ENCODE assay signal across 1 cellular context in the genomic region with DNA sequence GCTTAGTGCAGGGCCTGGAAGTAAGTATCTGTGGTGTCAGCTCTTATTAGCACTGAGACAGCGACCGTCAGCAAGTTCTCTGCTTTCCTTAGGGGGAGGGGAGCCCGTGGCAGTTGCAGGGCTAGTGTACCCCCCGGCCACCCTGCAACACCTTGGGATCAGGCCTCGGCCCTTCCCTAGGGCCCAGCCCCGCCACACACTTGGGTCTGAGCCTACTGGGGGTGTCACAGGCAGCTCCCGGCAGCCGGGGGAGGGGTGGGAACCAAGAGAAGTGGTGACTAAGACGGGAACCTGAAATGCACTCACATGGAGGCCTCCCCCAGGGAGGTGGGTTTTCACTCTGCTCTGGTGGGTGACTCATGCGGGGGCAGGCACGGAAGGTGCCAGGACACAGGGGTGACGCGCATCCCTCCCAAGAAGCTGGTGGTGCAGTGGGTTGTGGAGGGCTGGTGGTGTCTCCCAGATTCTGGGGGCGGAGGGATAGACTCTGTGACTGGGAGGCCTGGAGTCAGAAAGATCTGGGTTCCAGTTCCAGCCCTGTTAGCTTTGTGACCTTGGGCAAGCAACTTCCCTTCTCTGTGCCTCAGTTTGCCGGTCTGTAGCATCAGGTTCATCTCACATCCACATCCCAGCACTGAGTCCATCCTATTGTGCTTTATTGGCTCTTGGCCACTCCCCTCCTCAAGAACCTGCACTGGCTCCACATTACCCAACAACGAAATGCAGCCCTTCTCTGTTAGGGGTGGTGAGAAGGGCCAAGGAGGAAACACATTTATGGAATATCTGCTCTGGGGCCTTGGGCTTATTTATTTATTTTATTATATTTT.
TF ChIP-seq lines count a peak whose summit lies in the region.

No MANE protein-coding gene starts in this region.

TF ChIP-seq in K562, 482 proteins besides CTCF, POLR2A, EP300 and RAD21 (continued from another document):
- 0 out of 2 replicates have a peak, but pooled peaks have one; percentile 34 for TF ChIP-seq PTBP1 (IDR thresholded peaks at IDR 0.05; ENCODE audit: low read depth, low read length)
- TF ChIP-seq, protein P1, sequence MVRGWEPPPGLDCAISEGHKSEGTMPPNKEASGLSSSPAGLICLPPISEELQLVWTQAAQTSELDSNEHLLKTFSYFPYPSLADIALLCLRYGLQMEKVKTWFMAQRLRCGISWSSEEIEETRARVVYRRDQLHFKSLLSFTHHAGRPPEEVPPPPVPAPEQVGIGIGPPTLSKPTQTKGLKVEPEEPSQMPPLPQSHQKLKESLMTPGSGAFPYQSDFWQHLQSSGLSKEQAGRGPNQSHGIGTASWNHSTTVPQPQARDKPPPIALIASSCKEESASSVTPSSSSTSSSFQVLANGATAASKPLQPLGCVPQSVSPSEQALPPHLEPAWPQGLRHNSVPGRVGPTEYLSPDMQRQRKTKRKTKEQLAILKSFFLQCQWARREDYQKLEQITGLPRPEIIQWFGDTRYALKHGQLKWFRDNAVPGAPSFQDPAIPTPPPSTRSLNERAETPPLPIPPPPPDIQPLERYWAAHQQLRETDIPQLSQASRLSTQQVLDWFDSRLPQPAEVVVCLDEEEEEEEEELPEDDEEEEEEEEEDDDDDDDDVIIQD (CRISPR knock-in tag; IDR thresholded peaks at IDR 0.05), result no peak
- no peak for TF ChIP-seq CHCHD3 (CRISPR knock-in tag; IDR thresholded peaks at IDR 0.05)
- TF ChIP-seq LCOR (CRISPR knock-in tag; IDR thresholded peaks at IDR 0.05), result no peak
- no peak for TF ChIP-seq ZBTB8A (IDR thresholded peaks at IDR 0.05; ENCODE audit: partially characterized antibody)
- TF ChIP-seq ZNF124 (CRISPR knock-in tag; IDR thresholded peaks at IDR 0.05), result no peak
- TF ChIP-seq HEY1 (CRISPR knock-in tag; IDR thresholded peaks at IDR 0.05; ENCODE audit: borderline replicate concordance), result no peak
- TF ChIP-seq MEF2D (tag; conservative IDR thresholded peaks at IDR 0.05; ENCODE audit: low read depth), result no peak
- TF ChIP-seq ZNF133 (CRISPR knock-in tag; IDR thresholded peaks at IDR 0.05), result no peak
- no peak for TF ChIP-seq ZC3H4 (CRISPR knock-in tag; IDR thresholded peaks at IDR 0.05; ENCODE audit: borderline replicate concordance)
- no peak for TF ChIP-seq SREBF1 (IDR thresholded peaks at IDR 0.05; ENCODE audit: borderline replicate concordance, low read depth, low read length)
- TF ChIP-seq ZNF583 (CRISPR knock-in tag; IDR thresholded peaks at IDR 0.05), result no peak
- no peak for TF ChIP-seq ZNF41 (CRISPR knock-in tag; conservative IDR thresholded peaks at IDR 0.05)
- TF ChIP-seq DMBX1 (CRISPR knock-in tag; IDR thresholded peaks at IDR 0.05; ENCODE audit: borderline replicate concordance), result no peak
- no peak for TF ChIP-seq SIN3A (IDR thresholded peaks at IDR 0.05; ENCODE audit: borderline replicate concordance in 2 of 2, control insufficient read depth in 1 of 2, low read depth in 2 of 2, low read length in 2 of 2)
- no peak for TF ChIP-seq RCOR1 (IDR thresholded peaks at IDR 0.05; ENCODE audit: borderline replicate concordance in 1 of 2, low read depth in 2 of 2, low read length in 2 of 2)
- TF ChIP-seq MXI1 (IDR thresholded peaks at IDR 0.05; ENCODE audit: low read depth, low read length), result no peak
- no peak for TF ChIP-seq HNRNPLL (IDR thresholded peaks at IDR 0.05; ENCODE audit: low read depth, low read length, poor library complexity, severe bottlenecking)
- TF ChIP-seq CBFA2T2 (conservative IDR thresholded peaks at IDR 0.05), result peak; percentile 13; the same call in 1 of the 2 replicates
- TF ChIP-seq ZNF232 (CRISPR knock-in tag; IDR thresholded peaks at IDR 0.05), result no peak
- TF ChIP-seq ZBTB11 (CRISPR knock-in tag; IDR thresholded peaks at IDR 0.05), result no peak
- no peak for TF ChIP-seq RB1 (IDR thresholded peaks at IDR 0.05; ENCODE audit: low read depth)
- TF ChIP-seq POU5F1 (IDR thresholded peaks at IDR 0.05; ENCODE audit: borderline replicate concordance, low read depth, low read length, partially characterized antibody), result no peak
- TF ChIP-seq E2F4 (CRISPR knock-in tag; IDR thresholded peaks at IDR 0.05; ENCODE audit: low read depth), result no peak
- no peak for TF ChIP-seq ZNF561 (CRISPR knock-in tag; conservative IDR thresholded peaks at IDR 0.05)
- no peak for TF ChIP-seq PTTG1 (tag; IDR thresholded peaks at IDR 0.05; ENCODE audit: low read depth)
- peak; percentile 89 for TF ChIP-seq CREM (IDR thresholded peaks at IDR 0.05; ENCODE audit: low read depth)
- no peak for TF ChIP-seq ZBTB1 (CRISPR knock-in tag; IDR thresholded peaks at IDR 0.05; ENCODE audit: borderline replicate concordance, low read depth)
